In genomic region chr4:11565899-11566298, GRCh38 we compare ENCODE assay signal across 20 cellular contexts.
DNase-seq lines count a peak whose midpoint lies in the region; ATAC-seq and TF ChIP-seq lines count a peak whose summit lies in the region.
"Had no signal": no experiment of that assay in that cellular context is flagged by ENCODE, and none has a peak within 500 bp of the region (broad histone marks: within the 10 kb centered on the region; RNA-seq: fewer than 3 reads in every experiment).

No MANE protein-coding gene starts in this region.

- no peak for TF ChIP-seq CTCF in GM13976 (IDR thresholded peaks at IDR 0.05; ENCODE audit: borderline replicate concordance, control extremely low read depth, extremely low read depth, insufficient read depth, missing control alignments)

- peaks cover 4 to 6% of the 10 kb centered on the region in 2 donors for H3K36me3 Mint-ChIP-seq in stimulated activated naive B cell treated with anti-CD40 and anti-IgM and Interleukin-4, amounts not matched to agents 10 μg/mL and 1 μg/mL and 100 μg/mL, for 72 hours
- H3K36me3 Mint-ChIP-seq: memory B cell, natural killer cell had no signal

- peak; percentile 14 for DNase-seq in activated naive CD4-positive, alpha-beta T cell treated with anti-CD3 and anti-CD28 coated beads, Interleukin-2, amount 50 U/mL, for 16 hours
- DNase-seq in activated naive CD4-positive, alpha-beta T cell (lab: John Stamatoyannopoulos, UW): no peak
- DNase-seq in stimulated activated naive B cell treated with anti-CD40 and anti-IgM and Interleukin-4, amounts not matched to agents 10 μg/mL and 1 μg/mL and 100 μg/mL, for 72 hours: no peak
- no peak for DNase-seq in posterior vena cava (ENCODE audit: low spot score)
- DNase-seq in GM13976 (ENCODE audit: low spot score): no peak
- no peak for DNase-seq in anterior cingulate cortex (lab: John Stamatoyannopoulos, UW)
- DNase-seq: activated CD4-positive, alpha-beta T cell treated with anti-CD3 and anti-CD28 coated beads, Interleukin-2, amount 10 ng/mL, durations not matched to agents 7 days and 5 days; activated T-cell treated with anti-CD3 and anti-CD28 coated beads, Interleukin-2, amount 50 U/mL, for 48 hours; adrenal gland; caudate nucleus; CD4-positive, alpha-beta T cell; DMS79 treated with DMSO at 0.1 percent for 48 hours; glutamatergic neuron; natural killer cell; NCI-H2081 treated with DMSO at 0.1 percent for 48 hours; psoas muscle; T-helper 9 cell had no signal

- in situ Hi-C loops in GM13976 (cut with MboI; ENCODE audit: low sequenced_read_pairs, unreplicated experiment): no loop called here

- no peak overlapping the region for H3K27ac Mint-ChIP-seq in stimulated activated naive B cell treated with anti-CD40 and anti-IgM and Interleukin-4, amounts not matched to agents 10 μg/mL and 1 μg/mL and 100 μg/mL, for 72 hours
- H3K27ac Mint-ChIP-seq: activated CD4-positive, alpha-beta T cell treated with anti-CD3 and anti-CD28 coated beads, Interleukin-2, amount 10 ng/mL, durations not matched to agents 7 days and 5 days; CD4-positive, alpha-beta T cell; memory B cell; natural killer cell had no signal

- no peak overlapping the region for H3K4me3 Mint-ChIP-seq in stimulated activated naive B cell treated with anti-CD40 and anti-IgM and Interleukin-4, amounts not matched to agents 10 μg/mL and 1 μg/mL and 100 μg/mL, for 72 hours
- H3K4me3 Mint-ChIP-seq: activated CD4-positive, alpha-beta T cell treated with anti-CD3 and anti-CD28 coated beads, Interleukin-2, amount 10 ng/mL, durations not matched to agents 7 days and 5 days; CD4-positive, alpha-beta T cell; memory B cell; natural killer cell had no signal

- H3K9me3 Mint-ChIP-seq in stimulated activated naive B cell treated with anti-CD40 and anti-IgM and Interleukin-4, amounts not matched to agents 10 μg/mL and 1 μg/mL and 100 μg/mL, for 72 hours: peaks cover 8 to 11% of the 10 kb centered on the region in 2 donors
- H3K9me3 Mint-ChIP-seq: natural killer cell had no signal

- ATAC-seq in GM21786 (IDR thresholded peaks at IDR 0.05; ENCODE audit: unreplicated experiment): peak; percentile 49
- peak; percentile 55 for ATAC-seq in HG03196 (IDR thresholded peaks at IDR 0.05; ENCODE audit: unreplicated experiment)
- peak; percentile 70 to 74 for ATAC-seq in stimulated activated naive B cell treated with anti-CD40 and anti-IgM and Interleukin-4, amounts not matched to agents 10 μg/mL and 1 μg/mL and 100 μg/mL, for 72 hours (replicated peaks)
- ATAC-seq: natural killer cell, psoas muscle had no signal

- no peaks in the 10 kb centered on the region for H3K27me3 Mint-ChIP-seq in stimulated activated naive B cell treated with anti-CD40 and anti-IgM and Interleukin-4, amounts not matched to agents 10 μg/mL and 1 μg/mL and 100 μg/mL, for 72 hours
- H3K27me3 Mint-ChIP-seq: CD4-positive, alpha-beta T cell; memory B cell had no signal

- H3K4me1 Mint-ChIP-seq in stimulated activated naive B cell treated with anti-CD40 and anti-IgM and Interleukin-4, amounts not matched to agents 10 μg/mL and 1 μg/mL and 100 μg/mL, for 72 hours: peaks cover 15 to 26% of the 10 kb centered on the region in 2 donors
- H3K4me1 Mint-ChIP-seq: activated CD4-positive, alpha-beta T cell treated with anti-CD3 and anti-CD28 coated beads, Interleukin-2, amount 10 ng/mL, durations not matched to agents 7 days and 5 days; natural killer cell had no signal

- intact Hi-C loops in posterior vena cava (cut with DNase I): no loop called here
